In genomic region chr18:25518716-25519053, GRCh38 we compare ENCODE assay signal across 13 cellular contexts.
DNase-seq lines count a peak whose midpoint lies in the region; ATAC-seq and TF ChIP-seq lines count a peak whose summit lies in the region.
"Had no signal": no experiment of that assay in that cellular context is flagged by ENCODE, and none has a peak within 500 bp of the region (broad histone marks: within the 10 kb centered on the region; RNA-seq: fewer than 3 reads in every experiment).

No MANE protein-coding gene starts in this region.

- H3K36me3 Mint-ChIP-seq in activated naive CD4-positive, alpha-beta T cell treated with anti-CD3 and anti-CD28 coated beads for 36 hours (ENCODE audit: low read depth): no peaks in the 10 kb centered on the region
- H3K36me3 Mint-ChIP-seq in activated CD4-positive, alpha-beta T cell treated with anti-CD3 and anti-CD28 coated beads, Interleukin-2, amount 10 ng/mL, durations not matched to agents 7 days and 5 days (ENCODE audit: low read depth): no peaks in the 10 kb centered on the region
- H3K36me3 Mint-ChIP-seq: CD8-positive, alpha-beta T cell had no signal

- H3K27ac Mint-ChIP-seq in activated naive CD4-positive, alpha-beta T cell treated with anti-CD3 and anti-CD28 coated beads for 36 hours: no peak overlapping the region
- H3K27ac Mint-ChIP-seq in activated CD4-positive, alpha-beta T cell treated with anti-CD3 and anti-CD28 coated beads, Interleukin-2, amount 10 ng/mL, durations not matched to agents 7 days and 5 days: no peak overlapping the region
- H3K27ac Mint-ChIP-seq: CD8-positive, alpha-beta T cell; T-helper 1 cell treated with Interleukin-12 subunit alpha and Interleukin-12 subunit beta and Interleukin-4 antibody, amounts not matched to agents 30 μg/mL and 1 μg/mL, for 36 hours had no signal

- no peak overlapping the region for H3K4me3 ChIP-seq in Peyer's patch

- peaks cover 3% of the 10 kb centered on the region for H3K9me3 Mint-ChIP-seq in activated naive CD4-positive, alpha-beta T cell treated with anti-CD3 and anti-CD28 coated beads for 36 hours
- no peaks in the 10 kb centered on the region for H3K9me3 Mint-ChIP-seq in activated CD4-positive, alpha-beta T cell treated with anti-CD3 and anti-CD28 coated beads, Interleukin-2, amount 10 ng/mL, durations not matched to agents 7 days and 5 days
- H3K9me3 Mint-ChIP-seq: CD8-positive, alpha-beta T cell had no signal

- H3K4me1 ChIP-seq in Peyer's patch: no peaks in the 10 kb centered on the region

- H3K27me3 ChIP-seq in Peyer's patch: no peaks in the 10 kb centered on the region

- no peaks in the 10 kb centered on the region for H3K27me3 Mint-ChIP-seq in activated naive CD4-positive, alpha-beta T cell treated with anti-CD3 and anti-CD28 coated beads for 36 hours (ENCODE audit: low read depth)
- no peaks in the 10 kb centered on the region for H3K27me3 Mint-ChIP-seq in activated CD4-positive, alpha-beta T cell treated with anti-CD3 and anti-CD28 coated beads, Interleukin-2, amount 10 ng/mL, durations not matched to agents 7 days and 5 days

- CTCF ChIA-PET in activated naive CD4-positive, alpha-beta T cell treated with anti-CD3 and anti-CD28 coated beads for 36 hours (lab: Charles Lee): interaction anchor here (0.7 kb wide), 1 partner anchor 331 kb away, joined by 3 read pairs; no protein-coding TSS in a partner anchor
- CTCF ChIA-PET in activated CD4-positive, alpha-beta T cell treated with anti-CD3 and anti-CD28 coated beads, Interleukin-2, amount 10 ng/mL, durations not matched to agents 7 days and 5 days (lab: Charles Lee): no interaction called here

- no peak overlapping the region for H3K4me3 Mint-ChIP-seq in activated naive CD4-positive, alpha-beta T cell treated with anti-CD3 and anti-CD28 coated beads for 36 hours
- H3K4me3 Mint-ChIP-seq in activated CD4-positive, alpha-beta T cell treated with anti-CD3 and anti-CD28 coated beads, Interleukin-2, amount 10 ng/mL, durations not matched to agents 7 days and 5 days: no peak overlapping the region
- H3K4me3 Mint-ChIP-seq: CD8-positive, alpha-beta T cell; T-helper 1 cell treated with Interleukin-12 subunit alpha and Interleukin-12 subunit beta and Interleukin-4 antibody, amounts not matched to agents 30 μg/mL and 1 μg/mL, for 36 hours had no signal

- intact Hi-C loops in activated naive CD4-positive, alpha-beta T cell treated with anti-CD3 and anti-CD28 coated beads for 36 hours (cut with micrococcal nuclease): no loop called here

- no peaks in the 10 kb centered on the region for H3K36me3 ChIP-seq in Peyer's patch

- no peak for TF ChIP-seq CTCF in Peyer's patch (IDR thresholded peaks at IDR 0.05)

- H3K27ac ChIP-seq in Peyer's patch: peak overlapping the region in 1 of 4 donors; percentile 38

- peak; percentile 14 for DNase-seq in SKM-1 (lab: John Stamatoyannopoulos, UW; ENCODE audit: unreplicated experiment)
- DNase-seq in activated naive CD4-positive, alpha-beta T cell treated with anti-CD3 and anti-CD28 coated beads for 36 hours: no peak
- no peak for DNase-seq in effector CD4-positive, alpha-beta T cell
- no peak for DNase-seq in activated CD4-positive, alpha-beta T cell treated with anti-CD3 and anti-CD28 coated beads, Interleukin-2, amount 10 ng/mL, durations not matched to agents 7 days and 5 days
- DNase-seq in Peyer's patch: no peak
- DNase-seq: CD8-positive, alpha-beta T cell; effector CD8-positive, alpha-beta T cell; NCI-H187; stimulated activated CD4-positive, alpha-beta T cell treated with anti-CD3 and anti-CD28 coated beads, Interleukin-4, amount 100 ng/mL, for 24 hours had no signal

- no peaks in the 10 kb centered on the region for H3K9me3 ChIP-seq in Peyer's patch

- POLR2A ChIA-PET in activated CD4-positive, alpha-beta T cell treated with anti-CD3 and anti-CD28 coated beads, Interleukin-2, amount 10 ng/mL, durations not matched to agents 7 days and 5 days (lab: Charles Lee): no interaction called here

- no peaks in the 10 kb centered on the region for H3K4me1 Mint-ChIP-seq in activated naive CD4-positive, alpha-beta T cell treated with anti-CD3 and anti-CD28 coated beads for 36 hours (ENCODE audit: low read depth)
- no peaks in the 10 kb centered on the region for H3K4me1 Mint-ChIP-seq in activated CD4-positive, alpha-beta T cell treated with anti-CD3 and anti-CD28 coated beads, Interleukin-2, amount 10 ng/mL, durations not matched to agents 7 days and 5 days

- TF ChIP-seq POLR2A in Peyer's patch (IDR thresholded peaks at IDR 0.05): no peak

- ATAC-seq in GM18511 (IDR thresholded peaks at IDR 0.05; ENCODE audit: unreplicated experiment): peak; percentile 99
- peak; percentile 96 for ATAC-seq in GM21528 (IDR thresholded peaks at IDR 0.05; ENCODE audit: low FRiP score, unreplicated experiment)
- ATAC-seq in HG03159 (IDR thresholded peaks at IDR 0.05; ENCODE audit: unreplicated experiment): peak; percentile 99
- ATAC-seq: CD8-positive, alpha-beta T cell had no signal
